Comparison of ENCODE assay signal across 1 cellular context in genomic region chrX:29531336-29531735, GRCh38.
TF ChIP-seq lines count a peak whose summit lies in the region.

No MANE protein-coding gene starts in this region.

TF ChIP-seq in GM12878, 131 proteins besides CTCF, POLR2A, EP300 and RAD21 (continued from another document):
- TF ChIP-seq REST (IDR thresholded peaks at IDR 0.05; ENCODE audit: low read depth, low read length) (no peak), SRF (IDR thresholded peaks at IDR 0.05; ENCODE audit: low read depth in 2 of 2, low read length in 2 of 2) (no peak), NRF1 (conservative IDR thresholded peaks at IDR 0.05; ENCODE audit: low read depth, low read length) (no peak), POU2F2 (IDR thresholded peaks at IDR 0.05; ENCODE audit: borderline replicate concordance, low read depth, low read length) (no peak), NR2C1 (IDR thresholded peaks at IDR 0.05) (no peak), MEF2A (IDR thresholded peaks at IDR 0.05; ENCODE audit: insufficient read depth, low read depth, low read length) (no peak)
TF ChIP-seq in GM12878: peak in this region for 4.
